Comparison of ENCODE assay signal across 42 cellular contexts in the genomic region with DNA sequence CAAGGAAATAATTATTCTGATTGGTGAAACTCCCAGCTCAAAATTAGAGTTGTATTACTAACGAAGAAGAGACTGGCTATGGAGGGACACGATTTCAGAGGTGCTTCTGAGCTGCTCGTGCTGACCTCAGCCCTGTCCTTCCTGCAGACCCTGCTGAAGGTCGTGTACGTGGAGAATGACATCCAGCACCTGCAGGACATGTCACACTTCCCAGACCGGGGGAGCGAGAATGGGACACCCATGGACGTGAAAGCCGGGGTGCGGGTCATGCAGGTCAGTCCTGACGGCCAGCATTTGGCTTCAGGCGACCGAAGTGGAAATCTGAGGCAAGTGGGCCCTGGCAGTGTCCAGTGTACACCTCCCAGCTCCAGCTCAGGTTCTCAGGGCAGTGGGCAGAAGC. TPM values are rescaled to one million over a fixed set of nuclear protein-coding genes. Genes with fewer than 3 reads are reported as not detected.
"Had no signal": no experiment of that assay in that cellular context is flagged by ENCODE, and none has a peak within 500 bp of the region (broad histone marks: within the 10 kb centered on the region; RNA-seq: fewer than 3 reads in every experiment).

No MANE protein-coding gene starts in this region.

- H3K4me1 Mint-ChIP-seq: activated naive CD4-positive, alpha-beta T cell treated with anti-CD3 and anti-CD28 coated beads, Interleukin-2, amount 10 ng/mL, durations not matched to agents 7 days and 5 days; activated naive CD4-positive, alpha-beta T cell treated with anti-CD3 and anti-CD28 coated beads, Interleukin-2, amount 50 U/mL, for 24 hours; activated naive CD8-positive, alpha-beta T cell treated with anti-CD3 and anti-CD28 coated beads for 36 hours; activated naive CD8-positive, alpha-beta T cell treated with anti-CD3 and anti-CD28 coated beads, Interleukin-2, amount 10 ng/mL, durations not matched to agents 7 days and 5 days; activated naive CD8-positive, alpha-beta T cell treated with anti-CD3 and anti-CD28 coated beads, Interleukin-2, amount 50 U/mL, for 24 hours; activated T-helper 17 cell treated with anti-CD3 and anti-CD28 coated beads, Interleukin-2, amount 50 U/mL, for 72 hours; brain; central memory CD8-positive, alpha-beta T cell had no signal

- H3K4me3 Mint-ChIP-seq: activated naive CD4-positive, alpha-beta T cell treated with anti-CD3 and anti-CD28 coated beads for 36 hours; activated naive CD4-positive, alpha-beta T cell treated with anti-CD3 and anti-CD28 coated beads, Interleukin-2, amount 10 ng/mL, durations not matched to agents 7 days and 5 days; activated naive CD4-positive, alpha-beta T cell treated with anti-CD3 and anti-CD28 coated beads, Interleukin-2, amount 50 U/mL, for 24 hours; activated naive CD8-positive, alpha-beta T cell; activated naive CD8-positive, alpha-beta T cell treated with anti-CD3 and anti-CD28 coated beads for 36 hours; activated naive CD8-positive, alpha-beta T cell treated with anti-CD3 and anti-CD28 coated beads, Interleukin-2, amount 10 ng/mL, durations not matched to agents 7 days and 5 days; activated naive CD8-positive, alpha-beta T cell treated with anti-CD3 and anti-CD28 coated beads, Interleukin-2, amount 50 U/mL, for 24 hours; activated T-cell treated with anti-CD3 and anti-CD28 coated beads, Interleukin-2, amount 50 U/mL, for 24 hours; activated T-cell treated with anti-CD3 and anti-CD28 coated beads, Interleukin-2, amount 50 U/mL, for 4 hours; activated T-cell treated with anti-CD3 and anti-CD28 coated beads, Interleukin-2, amount 50 U/mL, for 72 hours; activated T-helper 1 cell treated with anti-CD3 and anti-CD28 coated beads, Interleukin-12 subunit alpha, Interleukin-12 subunit beta, Interleukin-2, Interleukin-4 antibody, amounts not matched to agents 30 ng/mL and 10 ng/mL and 1 ng/mL, durations not matched to agents 14 hours and 24 hours and 36 hours; activated T-helper 17 cell treated with anti-CD3 and anti-CD28 coated beads, Interleukin-2, amount 50 U/mL, for 72 hours; brain; central memory CD8-positive, alpha-beta T cell had no signal

- H3K9me3 Mint-ChIP-seq: activated naive CD4-positive, alpha-beta T cell treated with anti-CD3 and anti-CD28 coated beads for 36 hours; activated naive CD4-positive, alpha-beta T cell treated with anti-CD3 and anti-CD28 coated beads, Interleukin-2, amount 10 ng/mL, durations not matched to agents 7 days and 5 days; activated naive CD4-positive, alpha-beta T cell treated with anti-CD3 and anti-CD28 coated beads, Interleukin-2, amount 50 U/mL, for 24 hours; activated naive CD4-positive, alpha-beta T cell treated with anti-CD3 and anti-CD28 coated beads, Interleukin-2, amount 50 U/mL, for 72 hours; activated naive CD8-positive, alpha-beta T cell treated with anti-CD3 and anti-CD28 coated beads for 36 hours; activated naive CD8-positive, alpha-beta T cell treated with anti-CD3 and anti-CD28 coated beads, Interleukin-2, amount 10 ng/mL, durations not matched to agents 7 days and 5 days; activated naive CD8-positive, alpha-beta T cell treated with anti-CD3 and anti-CD28 coated beads, Interleukin-2, amount 50 U/mL, for 24 hours; activated T-cell treated with anti-CD3 and anti-CD28 coated beads, Interleukin-2, amount 50 U/mL, for 24 hours; activated T-cell treated with anti-CD3 and anti-CD28 coated beads, Interleukin-2, amount 50 U/mL, for 4 hours; activated T-cell treated with anti-CD3 and anti-CD28 coated beads, Interleukin-2, amount 50 U/mL, for 72 hours; activated T-helper 1 cell treated with anti-CD3 and anti-CD28 coated beads, Interleukin-12 subunit alpha, Interleukin-12 subunit beta, Interleukin-2, Interleukin-4 antibody, amounts not matched to agents 30 ng/mL and 10 ng/mL and 1 ng/mL, durations not matched to agents 14 hours and 24 hours and 36 hours; activated T-helper 17 cell treated with anti-CD3 and anti-CD28 coated beads, Interleukin-2, amount 50 U/mL, for 72 hours; brain; central memory CD8-positive, alpha-beta T cell had no signal

- H3K27ac ChIP-seq: adrenal gland, ascending aorta, body of pancreas, brain microvascular endothelial cell, breast epithelium, cardiac muscle cell had no signal

- H3K27ac Mint-ChIP-seq: activated naive CD4-positive, alpha-beta T cell treated with anti-CD3 and anti-CD28 coated beads for 36 hours; activated naive CD4-positive, alpha-beta T cell treated with anti-CD3 and anti-CD28 coated beads, Interleukin-2, amount 10 ng/mL, durations not matched to agents 7 days and 5 days; activated naive CD4-positive, alpha-beta T cell treated with anti-CD3 and anti-CD28 coated beads, Interleukin-2, amount 50 U/mL, for 24 hours; activated naive CD8-positive, alpha-beta T cell; activated naive CD8-positive, alpha-beta T cell treated with anti-CD3 and anti-CD28 coated beads for 36 hours; activated naive CD8-positive, alpha-beta T cell treated with anti-CD3 and anti-CD28 coated beads, Interleukin-2, amount 10 ng/mL, durations not matched to agents 7 days and 5 days; activated naive CD8-positive, alpha-beta T cell treated with anti-CD3 and anti-CD28 coated beads, Interleukin-2, amount 50 U/mL, for 24 hours; activated T-cell treated with anti-CD3 and anti-CD28 coated beads, Interleukin-2, amount 50 U/mL, for 24 hours; activated T-cell treated with anti-CD3 and anti-CD28 coated beads, Interleukin-2, amount 50 U/mL, for 72 hours; activated T-helper 1 cell treated with anti-CD3 and anti-CD28 coated beads, Interleukin-12 subunit alpha, Interleukin-12 subunit beta, Interleukin-2, Interleukin-4 antibody, amounts not matched to agents 30 ng/mL and 10 ng/mL and 1 ng/mL, durations not matched to agents 14 hours and 24 hours and 36 hours; activated T-helper 17 cell treated with anti-CD3 and anti-CD28 coated beads, Interleukin-2, amount 50 U/mL, for 72 hours; brain had no signal

- H3K9me3 ChIP-seq: adrenal gland, ascending aorta, body of pancreas, breast epithelium had no signal

- ATAC-seq: activated naive CD4-positive, alpha-beta T cell treated with anti-CD3 and anti-CD28 coated beads, Interleukin-2, amount 50 U/mL, for 72 hours; activated naive CD8-positive, alpha-beta T cell treated with anti-CD3 and anti-CD28 coated beads, Interleukin-2, amount 50 U/mL, for 24 hours; activated T-cell treated with anti-CD3 and anti-CD28 coated beads, Interleukin-2, amount 50 U/mL, for 4 hours; activated T-cell treated with anti-CD3 and anti-CD28 coated beads, Interleukin-2, amount 50 U/mL, for 72 hours; activated T-helper 17 cell treated with anti-CD3 and anti-CD28 coated beads, Interleukin-2, amount 50 U/mL, for 72 hours; body of pancreas had no signal

- DNase-seq: activated effector memory CD4-positive, alpha-beta T cell treated with anti-CD3 and anti-CD28 coated beads, Interleukin-2, amount 50 U/mL, for 16 hours; activated effector memory CD4-positive, alpha-beta T cell treated with Interleukin-2 at 50 U/mL for 16 hours; activated gamma-delta T cell; activated gamma-delta T cell treated with Interleukin-2 at 50 U/mL for 16 hours; activated naive CD4-positive, alpha-beta T cell; activated naive CD4-positive, alpha-beta T cell treated with anti-CD3 and anti-CD28 coated beads for 36 hours; activated naive CD4-positive, alpha-beta T cell treated with anti-CD3 and anti-CD28 coated beads, Interleukin-2, amount 10 ng/mL, durations not matched to agents 7 days and 5 days; activated naive CD4-positive, alpha-beta T cell treated with anti-CD3 and anti-CD28 coated beads, Interleukin-2, amount 50 U/mL, for 16 hours; activated naive CD4-positive, alpha-beta T cell treated with Interleukin-2 at 50 U/mL for 16 hours; activated naive CD8-positive, alpha-beta T cell treated with anti-CD3 and anti-CD28 coated beads for 36 hours; activated naive CD8-positive, alpha-beta T cell treated with anti-CD3 and anti-CD28 coated beads, Interleukin-2, amount 10 ng/mL, durations not matched to agents 7 days and 5 days; activated naive CD8-positive, alpha-beta T cell treated with anti-CD3 and anti-CD28 coated beads, Interleukin-2, amount 50 U/mL, for 24 hours; activated T-cell treated with anti-CD3 and anti-CD28 coated beads, Interleukin-2, amount 50 U/mL, for 1 hour; activated T-cell treated with anti-CD3 and anti-CD28 coated beads, Interleukin-2, amount 50 U/mL, for 24 hours; activated T-cell treated with anti-CD3 and anti-CD28 coated beads, Interleukin-2, amount 50 U/mL, for 4 hours; activated T-cell treated with anti-CD3 and anti-CD28 coated beads, Interleukin-2, amount 50 U/mL, for 48 hours; activated T-cell treated with anti-CD3 and anti-CD28 coated beads, Interleukin-2, amount 50 U/mL, for 72 hours; adrenal gland; amniotic stem cell; amygdala; anterior cingulate cortex; aorta; body of pancreas; brain microvascular endothelial cell; caudate nucleus; central memory CD4-positive, alpha-beta T cell; cerebellar nuclear complex had no signal

- H3K27me3 Mint-ChIP-seq: activated naive CD4-positive, alpha-beta T cell treated with anti-CD3 and anti-CD28 coated beads, Interleukin-2, amount 10 ng/mL, durations not matched to agents 7 days and 5 days; activated naive CD4-positive, alpha-beta T cell treated with anti-CD3 and anti-CD28 coated beads, Interleukin-2, amount 50 U/mL, for 24 hours; activated naive CD8-positive, alpha-beta T cell; activated naive CD8-positive, alpha-beta T cell treated with anti-CD3 and anti-CD28 coated beads for 36 hours; activated naive CD8-positive, alpha-beta T cell treated with anti-CD3 and anti-CD28 coated beads, Interleukin-2, amount 10 ng/mL, durations not matched to agents 7 days and 5 days; activated naive CD8-positive, alpha-beta T cell treated with anti-CD3 and anti-CD28 coated beads, Interleukin-2, amount 50 U/mL, for 24 hours; activated T-cell treated with anti-CD3 and anti-CD28 coated beads, Interleukin-2, amount 50 U/mL, for 24 hours; activated T-helper 17 cell treated with anti-CD3 and anti-CD28 coated beads, Interleukin-2, amount 50 U/mL, for 72 hours; brain; central memory CD8-positive, alpha-beta T cell had no signal

RNA-seq across cellular contexts. Expression of gene OVOL3, which starts 28.0 kb away (rescaled TPM):
- total RNA-seq: activated naive CD4-positive, alpha-beta T cell treated with anti-CD3 and anti-CD28 coated beads for 36 hours; activated naive CD4-positive, alpha-beta T cell treated with anti-CD3 and anti-CD28 coated beads, Interleukin-2, amount 50 U/mL, for 72 hours; activated naive CD8-positive, alpha-beta T cell treated with anti-CD3 and anti-CD28 coated beads for 36 hours; activated naive CD8-positive, alpha-beta T cell treated with anti-CD3 and anti-CD28 coated beads, Interleukin-2, amount 10 ng/mL, durations not matched to agents 7 days and 5 days; activated T-cell treated with anti-CD3 and anti-CD28 coated beads, Interleukin-2, amount 50 U/mL, for 4 hours; activated T-helper 1 cell treated with anti-CD3 and anti-CD28 coated beads, Interleukin-12 subunit alpha, Interleukin-12 subunit beta, Interleukin-2, Interleukin-4 antibody, amounts not matched to agents 30 ng/mL and 10 ng/mL and 1 ng/mL, durations not matched to agents 14 hours and 24 hours and 36 hours; activated T-helper 17 cell treated with anti-CD3 and anti-CD28 coated beads, Interleukin-2, amount 50 U/mL, for 72 hours; adrenal gland; aorta; ascending aorta; astrocyte; body of pancreas; breast epithelium; bronchial epithelial cell; cardiac muscle cell; cardiac septum; cerebellum; chondrocyte had no signal

RNA-seq across cellular contexts. Expression of gene WDR62, which starts 28.2 kb away (rescaled TPM):
- total RNA-seq: ascending aorta had no signal

RNA-seq across cellular contexts. Expression of gene THAP8, which starts 28.8 kb away (rescaled TPM):
- total RNA-seq: ascending aorta had no signal
